ENCODE assay signal across 11 cellular contexts in genomic region chr12:112420740-112421139, GRCh38. TPM values are rescaled to one million over a fixed set of nuclear protein-coding genes. Genes with fewer than 3 reads are reported as not detected.
DNase-seq lines count a peak whose midpoint lies in the region; ATAC-seq and TF ChIP-seq lines count a peak whose summit lies in the region.
"Had no signal": no experiment of that assay in that cellular context is flagged by ENCODE, and none has a peak within 500 bp of the region (broad histone marks: within the 10 kb centered on the region; RNA-seq: fewer than 3 reads in every experiment).

No MANE protein-coding gene starts in this region.

- TF ChIP-seq CTCF in HFFc6 (IDR thresholded peaks at IDR 0.05), result no peak
- no peak for TF ChIP-seq CTCF in nephron (IDR thresholded peaks at IDR 0.05; ENCODE audit: unreplicated experiment in 3 of 3)
- TF ChIP-seq CTCF in uterus (IDR thresholded peaks at IDR 0.05), result no peak

- intact Hi-C loops in uterus (cut with DNase I; ENCODE audit: low total_unique reads), result no loop called here

- peaks cover 63% of the 10 kb centered on the region for H4K20me1 ChIP-seq in BLaER1

- ATAC-seq in activated naive CD8-positive, alpha-beta T cell treated with anti-CD3 and anti-CD28 coated beads, Interleukin-2, amount 10 ng/mL, durations not matched to agents 7 days and 5 days (ENCODE audit: low read depth), result no peak
- ATAC-seq in GM21515 (IDR thresholded peaks at IDR 0.05; ENCODE audit: unreplicated experiment) (no peak), GM19467 (IDR thresholded peaks at IDR 0.05; ENCODE audit: unreplicated experiment) (no peak)

- H3K4me1 ChIP-seq in BLaER1, result peaks cover 44% of the 10 kb centered on the region
- no peaks in the 10 kb centered on the region for H3K4me1 ChIP-seq in uterus

- H3K9me3 ChIP-seq in BLaER1 (no peaks in the 10 kb centered on the region), uterus (no peaks in the 10 kb centered on the region)

- peak overlapping the region; percentile 99 for H3K27ac Mint-ChIP-seq in HFFc6
- H3K27ac Mint-ChIP-seq in activated naive CD8-positive, alpha-beta T cell treated with anti-CD3 and anti-CD28 coated beads, Interleukin-2, amount 10 ng/mL, durations not matched to agents 7 days and 5 days, result peak overlapping the region; percentile 52
- peak overlapping the region; percentile 68 to 89 (median 81) for H3K27ac Mint-ChIP-seq in nephron

- peak overlapping the region; percentile 92; the same call in 1 of the 2 replicates for H3K9ac ChIP-seq in BLaER1

- POLR2A ChIA-PET in activated naive CD8-positive, alpha-beta T cell treated with anti-CD3 and anti-CD28 coated beads, Interleukin-2, amount 10 ng/mL, durations not matched to agents 7 days and 5 days (lab: Charles Lee), result no interaction called here

- H3K4me3 ChIP-seq in BLaER1 (no peak overlapping the region), uterus (no peak overlapping the region)
- H3K4me3 ChIP-seq: lung had no signal

- H3K36me3 ChIP-seq in BLaER1 (peaks cover 14% of the 10 kb centered on the region), uterus (no peaks in the 10 kb centered on the region)

- H3K9me3 Mint-ChIP-seq in HFFc6, result no peaks in the 10 kb centered on the region
- no peaks in the 10 kb centered on the region for H3K9me3 Mint-ChIP-seq in activated naive CD8-positive, alpha-beta T cell treated with anti-CD3 and anti-CD28 coated beads, Interleukin-2, amount 10 ng/mL, durations not matched to agents 7 days and 5 days
- H3K9me3 Mint-ChIP-seq in nephron, result no peaks in the 10 kb centered on the region

- no peak for DNase-seq in HFFc6
- no peak for DNase-seq in activated naive CD8-positive, alpha-beta T cell treated with anti-CD3 and anti-CD28 coated beads, Interleukin-2, amount 10 ng/mL, durations not matched to agents 7 days and 5 days
- no peak for DNase-seq in NCI-H2227 (lab: John Stamatoyannopoulos, UW; ENCODE audit: unreplicated experiment)
- DNase-seq in uterus, result no peak
- DNase-seq: COR-L47, NCI-H524 had no signal

- H3K4me3 Mint-ChIP-seq in HFFc6 (peak overlapping the region; percentile 98), nephron (peak overlapping the region; percentile 87 to 99 (median 92))
- peak overlapping the region; percentile 86 for H3K4me3 Mint-ChIP-seq in activated naive CD8-positive, alpha-beta T cell treated with anti-CD3 and anti-CD28 coated beads, Interleukin-2, amount 10 ng/mL, durations not matched to agents 7 days and 5 days

- H3K27ac ChIP-seq in BLaER1 (no peak overlapping the region), uterus (no peak overlapping the region)

- H3K27me3 Mint-ChIP-seq in HFFc6 (ENCODE audit: insufficient read depth) (peaks cover 2% of the 10 kb centered on the region; the same call in 1 of the 2 replicates), nephron (ENCODE audit: low read depth) (no peaks in the 10 kb centered on the region)
- no peaks in the 10 kb centered on the region for H3K27me3 Mint-ChIP-seq in activated naive CD8-positive, alpha-beta T cell treated with anti-CD3 and anti-CD28 coated beads, Interleukin-2, amount 10 ng/mL, durations not matched to agents 7 days and 5 days

- H3K4me1 Mint-ChIP-seq in HFFc6 (ENCODE audit: low read depth) (peaks cover 34% of the 10 kb centered on the region), nephron (peaks cover 40% of the 10 kb centered on the region)
- peaks cover 32% of the 10 kb centered on the region for H3K4me1 Mint-ChIP-seq in activated naive CD8-positive, alpha-beta T cell treated with anti-CD3 and anti-CD28 coated beads, Interleukin-2, amount 10 ng/mL, durations not matched to agents 7 days and 5 days

- peak overlapping the region; percentile 75 for H3K4me2 ChIP-seq in BLaER1

- TF ChIP-seq POLR2A in uterus (IDR thresholded peaks at IDR 0.05), result no peak

- H3K27me3 ChIP-seq in BLaER1 (no peaks in the 10 kb centered on the region), uterus (no peaks in the 10 kb centered on the region)

- H3K36me3 Mint-ChIP-seq in HFFc6 (ENCODE audit: low read depth) (peaks cover 12% of the 10 kb centered on the region; the same call in 1 of the 2 replicates), nephron (ENCODE audit: low read depth) (no peaks in the 10 kb centered on the region)
- peaks cover 2% of the 10 kb centered on the region for H3K36me3 Mint-ChIP-seq in activated naive CD8-positive, alpha-beta T cell treated with anti-CD3 and anti-CD28 coated beads, Interleukin-2, amount 10 ng/mL, durations not matched to agents 7 days and 5 days

RNA-seq across cellular contexts. Expression of gene PTPN11, which starts 2.0 kb away (rescaled TPM):
- 100 to 1,000 TPM; 132 to 160 (median 144) TPM for total RNA-seq in HFFc6 (2021; fragmentation: NEBNext Ultra II Directional; extraction: Animal tissue kit (Norgen Biotek cat#: 25700))
- total RNA-seq in activated naive CD8-positive, alpha-beta T cell treated with anti-CD3 and anti-CD28 coated beads, Interleukin-2, amount 10 ng/mL, durations not matched to agents 7 days and 5 days, result 10 to 100 TPM; 82.3 to 82.7 TPM
- 100 to 1,000 TPM in 2 of 4 donors, 10 to 100 TPM in 2; 45.3 to 116 (median 76.9) TPM for total RNA-seq in uterus

RNA-seq across cellular contexts. Expression of gene RPL6, which starts 11.3 kb away (rescaled TPM):
- 1,000 to 10,000 TPM; 1,282 to 1,468 (median 1,387) TPM for total RNA-seq in HFFc6 (2021; fragmentation: NEBNext Ultra II Directional; extraction: Animal tissue kit (Norgen Biotek cat#: 25700))
- 1,000 to 10,000 TPM; 1,069 to 1,087 TPM for total RNA-seq in activated naive CD8-positive, alpha-beta T cell treated with anti-CD3 and anti-CD28 coated beads, Interleukin-2, amount 10 ng/mL, durations not matched to agents 7 days and 5 days
- total RNA-seq in uterus, result 1,000 to 10,000 TPM; 1,278 to 1,553 (median 1,492) TPM

RNA-seq across cellular contexts. Expression of gene HECTD4, which starts 38.5 kb away (rescaled TPM):
- 10 to 100 TPM; 15.7 to 22.5 (median 18.5) TPM for total RNA-seq in HFFc6 (2021; fragmentation: NEBNext Ultra II Directional; extraction: Animal tissue kit (Norgen Biotek cat#: 25700))
- total RNA-seq in activated naive CD8-positive, alpha-beta T cell treated with anti-CD3 and anti-CD28 coated beads, Interleukin-2, amount 10 ng/mL, durations not matched to agents 7 days and 5 days, result 10 to 100 TPM; 45.8 to 47.0 TPM
- 10 to 100 TPM; 15.9 to 72.9 (median 45.2) TPM for total RNA-seq in uterus
